Comparison of ENCODE assay signal across 8 cellular contexts in the genomic region with DNA sequence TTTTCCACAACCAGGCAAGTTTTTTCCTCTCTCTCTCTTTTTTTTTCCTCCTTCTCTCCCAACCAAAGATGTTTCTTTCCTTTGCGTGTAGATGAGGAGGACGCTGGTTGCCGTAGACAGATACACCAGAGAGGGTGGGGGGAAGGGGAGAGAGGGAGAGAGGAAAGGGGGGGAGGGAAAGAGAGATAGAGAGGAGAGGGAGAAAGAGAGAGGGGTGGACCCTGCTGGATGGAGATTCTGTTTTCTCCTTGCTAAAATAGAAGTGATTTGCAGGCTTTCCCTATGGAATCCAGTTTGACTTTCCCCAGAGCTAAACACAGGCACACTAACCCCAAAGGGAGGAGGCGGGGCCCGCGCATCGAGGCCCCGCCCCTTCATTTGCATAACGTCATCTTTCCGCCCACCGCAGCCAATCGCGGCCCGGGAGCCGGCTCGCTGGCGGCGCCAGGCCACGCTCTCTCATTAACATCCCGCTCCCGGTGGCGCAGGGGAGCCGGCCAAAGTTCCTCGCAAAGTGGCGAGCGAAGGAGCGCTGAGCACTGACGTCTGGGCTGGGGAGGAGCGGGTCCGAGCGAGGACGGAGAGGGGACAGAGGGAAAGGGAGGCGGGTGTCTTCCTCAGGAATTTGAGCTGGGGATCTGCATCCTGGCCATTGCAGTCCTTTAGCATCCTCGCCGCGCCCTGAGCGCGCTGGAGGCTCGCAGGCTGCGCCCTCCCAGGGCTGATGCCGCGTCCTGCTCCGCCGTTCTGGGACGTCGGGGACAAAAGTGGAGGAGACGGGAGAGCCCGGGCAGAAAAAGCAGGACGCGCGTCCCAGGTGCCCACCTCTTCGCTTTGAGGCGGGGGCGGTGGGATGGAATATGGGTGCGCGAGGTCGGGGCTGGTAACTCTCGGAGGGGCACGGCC. TPM values are rescaled to one million over a fixed set of nuclear protein-coding genes. Genes with fewer than 3 reads are reported as not detected.
A peak's percentile ranks its signal among the peaks of the same experiment; 100 is the strongest.
DNase-seq lines count a peak whose midpoint lies in the region; ATAC-seq and TF ChIP-seq lines count a peak whose summit lies in the region.

No MANE protein-coding gene starts in this region.

- H3K27ac ChIP-seq in foreskin keratinocyte = no peak overlapping the region
- peak overlapping the region; percentile 79 for H3K27ac ChIP-seq in neuronal stem cell (replicated peaks; ENCODE audit: low read length)
- peak overlapping the region; percentile 46 for H3K27ac ChIP-seq in stomach smooth muscle (ENCODE audit: low read length)

- H3K79me1 ChIP-seq in neuronal stem cell (ENCODE audit: low read depth, low read length) = no peaks in the 10 kb centered on the region

- H3K27me3 ChIP-seq in foreskin keratinocyte (peaks cover 98% of the 10 kb centered on the region), neuronal stem cell (ENCODE audit: control insufficient read depth in 3 of 3, insufficient read depth in 3 of 3, low read depth in 1 of 3, low read length in 3 of 3) (peaks cover 0 to 67% (median 31%) of the 10 kb centered on the region in 3 experiments), stomach smooth muscle (ENCODE audit: control insufficient read depth in 1 of 2, insufficient read depth in 2 of 2, low read length in 2 of 2) (peaks cover 63 to 83% of the 10 kb centered on the region in 2 donors)

- H3K4me1 ChIP-seq in foreskin keratinocyte (no peaks in the 10 kb centered on the region), neuronal stem cell (ENCODE audit: control insufficient read depth in 2 of 2, insufficient read depth in 1 of 2, low read depth in 1 of 2, low read length in 2 of 2) (peaks cover 14 to 25% of the 10 kb centered on the region in 2 donors), stomach smooth muscle (ENCODE audit: control insufficient read depth, insufficient read depth, low read length) (peaks cover 33% of the 10 kb centered on the region)

- H4K91ac ChIP-seq in neuronal stem cell (ENCODE audit: low read depth, low read length, poor library complexity) = no peak overlapping the region

- H3K14ac ChIP-seq in neuronal stem cell (ENCODE audit: low read length) = no peak overlapping the region

- no peak for TF ChIP-seq CTCF in foreskin keratinocyte (conservative IDR thresholded peaks at IDR 0.05)

- H3K4me3 ChIP-seq in neuronal stem cell (ENCODE audit: low read length in 2 of 2) (peak overlapping the region; percentile 81 to 88), stomach smooth muscle (ENCODE audit: low read length in 2 of 2) (peak overlapping the region; percentile 62 to 77)

- peaks cover 0 to 4% of the 10 kb centered on the region in 2 donors for H3K36me3 ChIP-seq in neuronal stem cell (replicated peaks in 1 of 2; ENCODE audit: control insufficient read depth in 2 of 2, insufficient read depth in 2 of 2, low read length in 2 of 2)
- no peaks in the 10 kb centered on the region for H3K36me3 ChIP-seq in stomach smooth muscle (ENCODE audit: control insufficient read depth in 2 of 2, insufficient read depth in 2 of 2, low read length in 2 of 2)

- peak overlapping the region; percentile 42 for H2BK15ac ChIP-seq in neuronal stem cell (ENCODE audit: low read length)

- H2AFZ ChIP-seq in neuronal stem cell (ENCODE audit: low read length) = peak overlapping the region; percentile 89

- H4K8ac ChIP-seq in neuronal stem cell (ENCODE audit: low read depth, low read length) = no peak overlapping the region

- peak overlapping the region; percentile 83 for H3K18ac ChIP-seq in neuronal stem cell (ENCODE audit: low read length)

- H2BK12ac ChIP-seq in neuronal stem cell (ENCODE audit: low read length) = no peak overlapping the region

- no peak overlapping the region for H2AK5ac ChIP-seq in neuronal stem cell (ENCODE audit: low read depth, low read length)

- WGBS in neuronal stem cell (ENCODE audit: extremely low coverage in 2 of 2, insufficient read length in 2 of 2, insufficient replicate concordance in 1 of 2), 2 donors = no CpG with 5 or more reads among the region's 59 CpGs

- peak overlapping the region; percentile 90 for H3K4me2 ChIP-seq in neuronal stem cell (ENCODE audit: insufficient read depth, low read length, poor library complexity, severe bottlenecking)

- H3K4ac ChIP-seq in neuronal stem cell (ENCODE audit: low read length) = no peak overlapping the region

- H2BK5ac ChIP-seq in neuronal stem cell (ENCODE audit: low read length) = no peak overlapping the region

- peak overlapping the region; percentile 8 for H3K23ac ChIP-seq in neuronal stem cell (ENCODE audit: low read depth, low read length, poor library complexity)

- no peak overlapping the region for H2BK120ac ChIP-seq in neuronal stem cell (ENCODE audit: low read depth, low read length)

- no peak overlapping the region for H3K9ac ChIP-seq in neuronal stem cell (ENCODE audit: low read depth, low read length, poor library complexity)
- H3K9ac ChIP-seq in stomach smooth muscle (ENCODE audit: low read length in 2 of 2) = peak overlapping the region; percentile 48 to 62

- ATAC-seq in GM21360 (IDR thresholded peaks at IDR 0.05; ENCODE audit: unreplicated experiment) = peak; percentile 48
- peak; percentile 92 for ATAC-seq in foreskin keratinocyte

- DNase-seq in COLO829 (ENCODE audit: low spot score) (peak; percentile 81), HT1080 (ENCODE audit: low read depth) (peak; percentile 96), OCI-M1 (lab: John Stamatoyannopoulos, UW) (peak; percentile 91), foreskin keratinocyte (peak; percentile 54 to 74), neuronal stem cell (ENCODE audit: low spot score) (peak; percentile 95)
- peak; percentile 93 for DNase-seq in activated effector memory CD4-positive, alpha-beta T cell treated with anti-CD3 and anti-CD28 coated beads, Interleukin-2, amount 50 U/mL, for 16 hours

- H3K9me3 ChIP-seq in neuronal stem cell (replicated peaks in 1 of 2; ENCODE audit: control insufficient read depth in 2 of 2, insufficient read depth in 1 of 2, low read depth in 1 of 2, low read length in 2 of 2) (peaks cover 0 to 2% of the 10 kb centered on the region in 2 donors), stomach smooth muscle (ENCODE audit: control insufficient read depth in 2 of 2, low read length in 2 of 2) (no peaks in the 10 kb centered on the region)

RNA-seq across cellular contexts. Expression of gene EBF1, which starts 0.6 kb away (rescaled TPM):
- 0.53 and 1.1 TPM in 2 replicates for total RNA-seq in HT1080 (2014; rRNA removed; shearing (Covaris generic))
- 0.12 and 0.31 TPM in 2 replicates for polyA plus RNA-seq in HT1080 (2015; cell fraction: cytosol; rRNA removed)
- polyA plus RNA-seq in HT1080 (2015; cell fraction: nucleus; rRNA removed) = 0.43 and 1.0 TPM in 2 replicates
- total RNA-seq in foreskin keratinocyte = not detected in 2 replicates
- polyA plus RNA-seq in foreskin keratinocyte = not detected in 2 replicates
- 0.79 TPM for polyA plus RNA-seq in neuronal stem cell (2013, experiment 1 of 2)
- 0.83 TPM for polyA plus RNA-seq in neuronal stem cell (2013, experiment 2 of 2)
